ENCODE assay signal across 27 cellular contexts in genomic region chr10:118783776-118784542, GRCh38. TPM values are rescaled to one million over a fixed set of nuclear protein-coding genes. Genes with fewer than 3 reads are reported as not detected.
DNase-seq lines count a peak whose midpoint lies in the region; ATAC-seq and TF ChIP-seq lines count a peak whose summit lies in the region.
"Had no signal": no experiment of that assay in that cellular context is flagged by ENCODE, and none has a peak within 500 bp of the region (broad histone marks: within the 10 kb centered on the region; RNA-seq: fewer than 3 reads in every experiment).

No MANE protein-coding gene starts in this region.

- no peak for ATAC-seq in activated T-cell treated with anti-CD3 and anti-CD28 coated beads, Interleukin-2, amount 50 U/mL, for 4 hours
- ATAC-seq in DND-41 (ENCODE audit: insufficient read depth, low read depth) = no peak
- no peak for ATAC-seq in activated naive CD8-positive, alpha-beta T cell treated with anti-CD3 and anti-CD28 coated beads, Interleukin-2, amount 10 ng/mL, durations not matched to agents 7 days and 5 days (ENCODE audit: low read depth)
- ATAC-seq in GM19467 (IDR thresholded peaks at IDR 0.05; ENCODE audit: unreplicated experiment) = no peak
- ATAC-seq: GM12878 had no signal

- in situ Hi-C loops in mammary epithelial cell (cut with MboI; ENCODE audit: low sequenced_read_pairs in 2 of 2) = no loop called here

- no peaks in the 10 kb centered on the region for H3K36me3 ChIP-seq in DND-41 (ENCODE audit: insufficient read depth, low read length)
- no peaks in the 10 kb centered on the region for H3K36me3 ChIP-seq in testis (ENCODE audit: low read depth, missing control alignments)
- H3K36me3 ChIP-seq in mammary epithelial cell (ENCODE audit: insufficient read depth, low read length) = no peaks in the 10 kb centered on the region
- H3K36me3 ChIP-seq: BLaER1, SJSA1 had no signal

- no peaks in the 10 kb centered on the region for H4K20me1 ChIP-seq in DND-41 (ENCODE audit: insufficient read depth, low read length)
- H4K20me1 ChIP-seq in mammary epithelial cell (ENCODE audit: insufficient read depth, low read length) = no peaks in the 10 kb centered on the region
- H4K20me1 ChIP-seq: BLaER1 had no signal

- TF ChIP-seq CTCF in DND-41 (IDR thresholded peaks at IDR 0.05; ENCODE audit: borderline replicate concordance, extremely low read depth, low read length, poor library complexity, severe bottlenecking) (no peak), testis (IDR thresholded peaks at IDR 0.05) (no peak), GM10248 (IDR thresholded peaks at IDR 0.05; ENCODE audit: control extremely low read depth, extremely low read depth, low read depth, missing control alignments) (no peak), mammary epithelial cell (conservative IDR thresholded peaks at IDR 0.05 in 1 of 2, IDR thresholded peaks at IDR 0.05 in 1 of 2; ENCODE audit: extremely low read depth in 1 of 2, insufficient read depth in 1 of 2, low read depth in 1 of 2, low read length in 2 of 2) (no peak)

- H3K9me3 Mint-ChIP-seq in activated T-cell treated with anti-CD3 and anti-CD28 coated beads, Interleukin-2, amount 50 U/mL, for 24 hours = no peaks in the 10 kb centered on the region
- no peaks in the 10 kb centered on the region for H3K9me3 Mint-ChIP-seq in activated T-cell treated with anti-CD3 and anti-CD28 coated beads, Interleukin-2, amount 50 U/mL, for 4 hours
- H3K9me3 Mint-ChIP-seq in activated naive CD8-positive, alpha-beta T cell treated with anti-CD3 and anti-CD28 coated beads, Interleukin-2, amount 10 ng/mL, durations not matched to agents 7 days and 5 days = peaks cover 3% of the 10 kb centered on the region

- H3K9me3 ChIP-seq in DND-41 (ENCODE audit: insufficient read depth, low read length, severe bottlenecking) (no peaks in the 10 kb centered on the region), testis (no peaks in the 10 kb centered on the region), mammary epithelial cell (replicated peaks; ENCODE audit: insufficient read depth, low read length) (no peaks in the 10 kb centered on the region)
- H3K9me3 ChIP-seq: SJSA1 had no signal

- 62 to 76% methylated on average over 22 to 24 of the region's 24 CpGs for WGBS in testis, 2 donors
- 54% methylated on average over 14 of the region's 24 CpGs for WGBS in mammary epithelial cell (ENCODE audit: low coverage, missing lambda C conversion rate)

- H3K27me3 Mint-ChIP-seq in activated T-cell treated with anti-CD3 and anti-CD28 coated beads, Interleukin-2, amount 50 U/mL, for 24 hours = peaks cover 20% of the 10 kb centered on the region
- peaks cover 22% of the 10 kb centered on the region for H3K27me3 Mint-ChIP-seq in activated T-cell treated with anti-CD3 and anti-CD28 coated beads, Interleukin-2, amount 50 U/mL, for 4 hours (ENCODE audit: low read depth)
- H3K27me3 Mint-ChIP-seq in activated naive CD8-positive, alpha-beta T cell treated with anti-CD3 and anti-CD28 coated beads, Interleukin-2, amount 10 ng/mL, durations not matched to agents 7 days and 5 days = peaks cover 3% of the 10 kb centered on the region

- TF ChIP-seq POLR2A in testis (IDR thresholded peaks at IDR 0.05) = no peak

- H3K79me2 ChIP-seq in DND-41 (ENCODE audit: insufficient read depth, low read length) (no peaks in the 10 kb centered on the region), mammary epithelial cell (ENCODE audit: insufficient read depth, low read length) (no peaks in the 10 kb centered on the region)

- intact Hi-C loops in testis (cut with DNase I; ENCODE audit: low total_unique reads) = no loop called here
- intact Hi-C loops in mammary epithelial cell (cut with micrococcal nuclease) = no loop called here

- no peak overlapping the region for H3K27ac ChIP-seq in DND-41 (ENCODE audit: low read length)
- H3K27ac ChIP-seq in testis = no peak overlapping the region
- H3K27ac ChIP-seq in mammary epithelial cell (ENCODE audit: insufficient read depth, low read depth, low read length) = no peak overlapping the region
- H3K27ac ChIP-seq: BLaER1, SJSA1 had no signal

- H3K4me2 ChIP-seq in DND-41 (ENCODE audit: insufficient read depth, low read length) (no peak overlapping the region), mammary epithelial cell (ENCODE audit: insufficient read depth, low read depth, low read length) (no peak overlapping the region)
- H3K4me2 ChIP-seq: BLaER1 had no signal

- H3K4me1 ChIP-seq in DND-41 (ENCODE audit: insufficient read depth, low read length) (peaks cover 21% of the 10 kb centered on the region), testis (no peaks in the 10 kb centered on the region), mammary epithelial cell (ENCODE audit: insufficient read depth, low read length) (no peaks in the 10 kb centered on the region)
- H3K4me1 ChIP-seq: BLaER1 had no signal

- H3K36me3 Mint-ChIP-seq in activated T-cell treated with anti-CD3 and anti-CD28 coated beads, Interleukin-2, amount 50 U/mL, for 24 hours (ENCODE audit: low read depth) = no peaks in the 10 kb centered on the region
- no peaks in the 10 kb centered on the region for H3K36me3 Mint-ChIP-seq in activated T-cell treated with anti-CD3 and anti-CD28 coated beads, Interleukin-2, amount 50 U/mL, for 4 hours (ENCODE audit: insufficient read depth)
- no peaks in the 10 kb centered on the region for H3K36me3 Mint-ChIP-seq in activated naive CD8-positive, alpha-beta T cell treated with anti-CD3 and anti-CD28 coated beads, Interleukin-2, amount 10 ng/mL, durations not matched to agents 7 days and 5 days
- H3K36me3 Mint-ChIP-seq: CD4-positive, CD25-positive, alpha-beta regulatory T cell; IgD-negative memory B cell had no signal

- no peak overlapping the region for H3K4me3 ChIP-seq in DND-41 (ENCODE audit: low read depth in 1 of 2, low read length in 2 of 2)
- no peak overlapping the region for H3K4me3 ChIP-seq in testis
- H3K4me3 ChIP-seq in mammary epithelial cell (replicated peaks in 1 of 3; ENCODE audit: insufficient read depth in 1 of 3, low read depth in 2 of 3, low read length in 3 of 3) = no peak overlapping the region
- H3K4me3 ChIP-seq: BLaER1, GM12878, SJSA1 had no signal

- H2AFZ ChIP-seq in DND-41 (ENCODE audit: low read depth, low read length) (no peak overlapping the region), mammary epithelial cell (ENCODE audit: low read depth, low read length) (no peak overlapping the region)

- no peak for DNase-seq in activated T-cell treated with anti-CD3 and anti-CD28 coated beads, Interleukin-2, amount 50 U/mL, for 24 hours
- DNase-seq in activated T-cell treated with anti-CD3 and anti-CD28 coated beads, Interleukin-2, amount 50 U/mL, for 4 hours = no peak
- DNase-seq in DND-41 (peak; percentile 44), testis (peak; percentile 30), GM10248 (ENCODE audit: extremely low spot score) (no peak), mammary epithelial cell (no peak)
- no peak for DNase-seq in activated naive CD8-positive, alpha-beta T cell treated with anti-CD3 and anti-CD28 coated beads, Interleukin-2, amount 10 ng/mL, durations not matched to agents 7 days and 5 days
- DNase-seq: CD4-positive, CD25-positive, alpha-beta regulatory T cell; COR-L47; DMS53; HCEC 1CT; Karpas-422; NCI-H1092 treated with DMSO at 0.1 percent for 48 hours; NCI-H1436; NCI-H187; NCI-H2081 treated with DMSO at 0.1 percent for 48 hours; NCI-H2171; NCI-H226; NCI-H510A; NCI-H69; Right ventricle myocardium superior; RPMI8226 had no signal

- H3K4me3 Mint-ChIP-seq in activated T-cell treated with anti-CD3 and anti-CD28 coated beads, Interleukin-2, amount 50 U/mL, for 24 hours = peak overlapping the region; percentile 12
- no peak overlapping the region for H3K4me3 Mint-ChIP-seq in activated T-cell treated with anti-CD3 and anti-CD28 coated beads, Interleukin-2, amount 50 U/mL, for 4 hours
- H3K4me3 Mint-ChIP-seq in activated naive CD8-positive, alpha-beta T cell treated with anti-CD3 and anti-CD28 coated beads, Interleukin-2, amount 10 ng/mL, durations not matched to agents 7 days and 5 days = peak overlapping the region; percentile 64
- H3K4me3 Mint-ChIP-seq: CD4-positive, CD25-positive, alpha-beta regulatory T cell; IgD-negative memory B cell had no signal

- dilution Hi-C loops in mammary epithelial cell (cut with HindIII; ENCODE audit: low sequenced_read_pairs) = no loop called here

- CTCF ChIA-PET in GM10248 (lab: Yijun Ruan, JAX) (interaction anchor here (1.0 to 1.8 kb wide), 4 partner anchors 9 to 15 kb away, joined by 3 to 5 read pairs (median 4); no protein-coding TSS in a partner anchor), mammary epithelial cell (lab: Charles Lee; ENCODE audit: low non-redundant PET) (no interaction called here)

- H3K9ac ChIP-seq in DND-41 (ENCODE audit: low read depth, low read length) (no peak overlapping the region), mammary epithelial cell (ENCODE audit: insufficient read depth, low read length) (no peak overlapping the region)
- H3K9ac ChIP-seq: BLaER1 had no signal

- H3K27me3 ChIP-seq in DND-41 (ENCODE audit: insufficient read depth, low read length, poor library complexity) (no peaks in the 10 kb centered on the region), testis (no peaks in the 10 kb centered on the region), mammary epithelial cell (ENCODE audit: insufficient read depth, low read length) (no peaks in the 10 kb centered on the region)
- H3K27me3 ChIP-seq: BLaER1 had no signal

- H3K4me1 Mint-ChIP-seq in activated T-cell treated with anti-CD3 and anti-CD28 coated beads, Interleukin-2, amount 50 U/mL, for 24 hours (ENCODE audit: low read depth) = peaks cover 1% of the 10 kb centered on the region
- no peaks in the 10 kb centered on the region for H3K4me1 Mint-ChIP-seq in activated T-cell treated with anti-CD3 and anti-CD28 coated beads, Interleukin-2, amount 50 U/mL, for 4 hours (ENCODE audit: low read depth)
- peaks cover 4% of the 10 kb centered on the region for H3K4me1 Mint-ChIP-seq in activated naive CD8-positive, alpha-beta T cell treated with anti-CD3 and anti-CD28 coated beads, Interleukin-2, amount 10 ng/mL, durations not matched to agents 7 days and 5 days
- H3K4me1 Mint-ChIP-seq: CD4-positive, CD25-positive, alpha-beta regulatory T cell; IgD-negative memory B cell had no signal

- BruUV-seq in mammary epithelial cell (replicated peaks; lab: Mats Ljungman, UMichigan) = no TSS peak

- no peak overlapping the region for H3K27ac Mint-ChIP-seq in activated T-cell treated with anti-CD3 and anti-CD28 coated beads, Interleukin-2, amount 50 U/mL, for 24 hours
- peak overlapping the region; percentile 21 for H3K27ac Mint-ChIP-seq in activated naive CD8-positive, alpha-beta T cell treated with anti-CD3 and anti-CD28 coated beads, Interleukin-2, amount 10 ng/mL, durations not matched to agents 7 days and 5 days
- H3K27ac Mint-ChIP-seq: CD4-positive, CD25-positive, alpha-beta regulatory T cell; IgD-negative memory B cell had no signal

- POLR2A ChIA-PET in activated naive CD8-positive, alpha-beta T cell treated with anti-CD3 and anti-CD28 coated beads, Interleukin-2, amount 10 ng/mL, durations not matched to agents 7 days and 5 days (lab: Charles Lee) = no interaction called here
- POLR2A ChIA-PET in GM10248 (lab: Yijun Ruan, JAX) = no interaction called here

RNA-seq across cellular contexts. Expression of gene CACUL1, which starts 29.2 kb away (rescaled TPM):
- 10 to 100 TPM; 31.2 to 33.5 (median 31.8) TPM for total RNA-seq in activated T-cell treated with anti-CD3 and anti-CD28 coated beads, Interleukin-2, amount 50 U/mL, for 4 hours
- 10 to 100 TPM; 26.3 to 31.3 TPM for total RNA-seq in activated naive CD8-positive, alpha-beta T cell treated with anti-CD3 and anti-CD28 coated beads, Interleukin-2, amount 10 ng/mL, durations not matched to agents 7 days and 5 days
- total RNA-seq in testis = 10 to 100 TPM; 62.6 to 72.0 TPM
- polyA plus RNA-seq in testis (ENCODE audit: insufficient read depth, low read depth, low replicate concordance) = 60.1 TPM
- total RNA-seq in mammary epithelial cell = 10 to 100 TPM; 49.8 to 59.2 TPM
- polyA plus RNA-seq in mammary epithelial cell = 11.3 TPM
- 28.3 TPM for polyA minus RNA-seq in mammary epithelial cell

Comparison
In these comparisons a context has a peak if more than half of its experiments do, and no peak if none do; other contexts are left out.
1. DNase-seq: peak in DND-41 (single experiment) and testis (single experiment); none in activated T-cell treated with anti-CD3 and anti-CD28 coated beads, Interleukin-2, amount 50 U/mL, for 24 hours (single experiment), activated T-cell treated with anti-CD3 and anti-CD28 coated beads, Interleukin-2, amount 50 U/mL, for 4 hours (single experiment), activated naive CD8-positive, alpha-beta T cell treated with anti-CD3 and anti-CD28 coated beads, Interleukin-2, amount 10 ng/mL, durations not matched to agents 7 days and 5 days (single experiment), GM10248 (single experiment) and mammary epithelial cell (single experiment).